Comparison of ENCODE assay signal across 1 cellular context in genomic region chr12:49088190-49088931, GRCh38.
A peak's percentile ranks its signal among the peaks of the same experiment; 100 is the strongest.
TF ChIP-seq lines count a peak whose summit lies in the region.

No MANE protein-coding gene starts in this region.

TF ChIP-seq in GM12878, 131 proteins besides CTCF, POLR2A, EP300 and RAD21:
- TF ChIP-seq, protein P1, sequence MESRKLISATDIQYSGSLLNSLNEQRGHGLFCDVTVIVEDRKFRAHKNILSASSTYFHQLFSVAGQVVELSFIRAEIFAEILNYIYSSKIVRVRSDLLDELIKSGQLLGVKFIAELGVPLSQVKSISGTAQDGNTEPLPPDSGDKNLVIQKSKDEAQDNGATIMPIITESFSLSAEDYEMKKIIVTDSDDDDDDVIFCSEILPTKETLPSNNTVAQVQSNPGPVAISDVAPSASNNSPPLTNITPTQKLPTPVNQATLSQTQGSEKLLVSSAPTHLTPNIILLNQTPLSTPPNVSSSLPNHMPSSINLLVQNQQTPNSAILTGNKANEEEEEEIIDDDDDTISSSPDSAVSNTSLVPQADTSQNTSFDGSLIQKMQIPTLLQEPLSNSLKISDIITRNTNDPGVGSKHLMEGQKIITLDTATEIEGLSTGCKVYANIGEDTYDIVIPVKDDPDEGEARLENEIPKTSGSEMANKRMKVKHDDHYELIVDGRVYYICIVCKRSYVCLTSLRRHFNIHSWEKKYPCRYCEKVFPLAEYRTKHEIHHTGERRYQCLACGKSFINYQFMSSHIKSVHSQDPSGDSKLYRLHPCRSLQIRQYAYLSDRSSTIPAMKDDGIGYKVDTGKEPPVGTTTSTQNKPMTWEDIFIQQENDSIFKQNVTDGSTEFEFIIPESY (IDR thresholded peaks at IDR 0.05): no peak
- TF ChIP-seq ZNF384 (IDR thresholded peaks at IDR 0.05; ENCODE audit: borderline replicate concordance, low read depth, low read length) (no peak), BHLHE40 (IDR thresholded peaks at IDR 0.05; ENCODE audit: borderline replicate concordance in 1 of 2, low read depth in 2 of 2, low read length in 1 of 2) (0 out of 4 replicates have a peak, but pooled peaks of 1 of the 2 experiments have one; percentile 9), YY1 (IDR thresholded peaks at IDR 0.05; ENCODE audit: low read depth, low read length) (peak; percentile 52; the same call in 1 of the 2 replicates), STAT3 (IDR thresholded peaks at IDR 0.05; ENCODE audit: low read depth, low read length) (no peak), SMC3 (IDR thresholded peaks at IDR 0.05; ENCODE audit: borderline replicate concordance, low read length) (peak; percentile 76), LARP7 (IDR thresholded peaks at IDR 0.05) (0 out of 2 replicates have a peak, but pooled peaks have one; percentile 57), POU2F2 (IDR thresholded peaks at IDR 0.05; ENCODE audit: borderline replicate concordance, low read depth, low read length) (peak; percentile 98; the same call in 2 of the 3 replicates), SP1 (IDR thresholded peaks at IDR 0.05; ENCODE audit: low read depth, low read length) (peak; percentile 23), HDGF (IDR thresholded peaks at IDR 0.05) (0 out of 2 replicates have a peak, but pooled peaks have one; percentile 31)
